In genomic region chr16:50354082-50354481, GRCh38 we compare ENCODE assay signal across 22 cellular contexts. TPM values are rescaled to one million over a fixed set of nuclear protein-coding genes. Genes with fewer than 3 reads are reported as not detected.
A peak's percentile ranks its signal among the peaks of the same experiment; 100 is the strongest.
DNase-seq lines count a peak whose midpoint lies in the region; ATAC-seq and TF ChIP-seq lines count a peak whose summit lies in the region.
"Had no signal": no experiment of that assay in that cellular context is flagged by ENCODE, and none has a peak within 500 bp of the region (broad histone marks: within the 10 kb centered on the region; RNA-seq: fewer than 3 reads in every experiment).

No MANE protein-coding gene starts in this region.

- H3K4me1 Mint-ChIP-seq in immature natural killer cell, result peaks cover 24 to 27% of the 10 kb centered on the region in 2 donors

- H3K4me3 ChIP-seq in GM23248 (no peak overlapping the region), upper lobe of right lung (no peak overlapping the region), stomach (no peak overlapping the region)
- H3K4me3 ChIP-seq: BLaER1 treated with 17β-estradiol and CSF1 and Interleukin-3, amounts not matched to agents 10 nM and 100 nM; SJCRH30 had no signal

- H3K36me3 Mint-ChIP-seq in immature natural killer cell, result peaks cover 12 to 25% (median 13%) of the 10 kb centered on the region in 3 donors

- TF ChIP-seq CTCF in upper lobe of right lung (IDR thresholded peaks at IDR 0.05), result no peak
- TF ChIP-seq CTCF in stomach (IDR thresholded peaks at IDR 0.05), result no peak

- DNase-seq in GM23248 (peak; percentile 27), immature natural killer cell (no peak), sciatic nerve (ENCODE audit: low spot score) (no peak), upper lobe of right lung (no peak), stomach (no peak), NCI-H226 (no peak)
- no peak for DNase-seq in stimulated activated CD4-positive, alpha-beta T cell treated with anti-CD3 and anti-CD28 coated beads, Interleukin-1b, Interleukin-23, amount 100 ng/mL, for 48 hours
- DNase-seq: COR-L47, DMS79, EL, GDM1, NCI-H1092, NCI-H187, NCI-H2081 treated with DMSO at 0.1 percent for 48 hours, NCI-H2171, NCI-H774, PC-3 had no signal

- no peaks in the 10 kb centered on the region for H3K9me2 ChIP-seq in GM23248 (ENCODE audit: insufficient read depth)

- no peak overlapping the region for H2AFZ ChIP-seq in GM23248

- H3K9ac ChIP-seq in GM23248, result 0 out of 2 replicates have a peak overlapping the region, but pooled peaks have one; percentile 2
- H3K9ac ChIP-seq: BLaER1 treated with 17β-estradiol and CSF1 and Interleukin-3, amounts not matched to agents 10 nM and 100 nM had no signal

- H3F3A ChIP-seq in GM23248 (ENCODE audit: insufficient read depth), result no peaks in the 10 kb centered on the region; the same call in none of the 2 replicates

- H3K27ac ChIP-seq in GM23248, result no peak overlapping the region
- H3K27ac ChIP-seq in upper lobe of right lung, result peak overlapping the region; percentile 75
- no peak overlapping the region for H3K27ac ChIP-seq in stomach
- H3K27ac ChIP-seq: BLaER1 treated with 17β-estradiol and CSF1 and Interleukin-3, amounts not matched to agents 10 nM and 100 nM; SJCRH30 had no signal

- H3K27ac Mint-ChIP-seq in immature natural killer cell, result peak overlapping the region in 5 of 6 donors; percentile 57 to 92 (median 81)

- 60 to 65% methylated on average over 1 of the region's 1 CpG for WGBS in GM23248 (ENCODE audit: low coverage in 1 of 2, low lambda C conversion rate in 2 of 2, missing lambda C conversion rate in 2 of 2), 2 experiments
- 29 to 53% (median 41%) methylated on average over 1 of the region's 1 CpG for WGBS in stomach, 5 donors

- peaks cover 0 to 3% (median 0%) of the 10 kb centered on the region in 3 donors for H3K27me3 Mint-ChIP-seq in immature natural killer cell (ENCODE audit: low read depth in 3 of 3)
- H3K27me3 Mint-ChIP-seq: CD4-positive, alpha-beta memory T cell had no signal

- no peak overlapping the region for H3K4me3 Mint-ChIP-seq in immature natural killer cell
- H3K4me3 Mint-ChIP-seq: CD4-positive, alpha-beta memory T cell had no signal

- H4K20me1 ChIP-seq in GM23248 (ENCODE audit: insufficient read depth), result no peaks in the 10 kb centered on the region

- peaks cover 0 to 2% (median 0%) of the 10 kb centered on the region in 6 donors for H3K9me3 Mint-ChIP-seq in immature natural killer cell

- H3K9me3 ChIP-seq in GM23248 (ENCODE audit: low read depth), result no peaks in the 10 kb centered on the region
- no peaks in the 10 kb centered on the region for H3K9me3 ChIP-seq in upper lobe of right lung
- H3K9me3 ChIP-seq in stomach, result no peaks in the 10 kb centered on the region
- H3K9me3 ChIP-seq: SJCRH30 had no signal

- in situ Hi-C loops in GM23248 (cut with MboI), result loop anchor here (10.0 kb wide), 2 partner anchors 139 to 329 kb away; partner anchors contain the start of gene CNEP1R1

- H3K36me3 ChIP-seq in GM23248 (ENCODE audit: low read depth), result peaks cover 48% of the 10 kb centered on the region
- peaks cover 54% of the 10 kb centered on the region for H3K36me3 ChIP-seq in upper lobe of right lung
- H3K36me3 ChIP-seq in stomach, result peaks cover 21 to 70% (median 64%) of the 10 kb centered on the region in 4 donors

- H3K4me2 ChIP-seq in GM23248 (ENCODE audit: unreplicated experiment), result no peak overlapping the region
- H3K4me2 ChIP-seq: BLaER1 treated with 17β-estradiol and CSF1 and Interleukin-3, amounts not matched to agents 10 nM and 100 nM had no signal

- H3K79me2 ChIP-seq in GM23248 (ENCODE audit: insufficient read depth), result peaks cover 49% of the 10 kb centered on the region

- TF ChIP-seq POLR2A in stomach (IDR thresholded peaks at IDR 0.05), result no peak

- no peak for TF ChIP-seq EP300 in stomach (IDR thresholded peaks at IDR 0.05)

- intact Hi-C loops in sciatic nerve (cut with DNase I) (no loop called here), upper lobe of right lung (cut with DNase I) (no loop called here), stomach (cut with DNase I; ENCODE audit: low total_unique reads) (loop anchor here (10.0 kb wide), 1 partner anchor 139 kb away; no protein-coding TSS in a partner anchor)

- H3K27me3 ChIP-seq in GM23248 (replicated peaks; ENCODE audit: insufficient read depth), result no peaks in the 10 kb centered on the region
- H3K27me3 ChIP-seq in upper lobe of right lung, result no peaks in the 10 kb centered on the region
- no peaks in the 10 kb centered on the region for H3K27me3 ChIP-seq in stomach
- H3K27me3 ChIP-seq: BLaER1 treated with 17β-estradiol and CSF1 and Interleukin-3, amounts not matched to agents 10 nM and 100 nM; SJCRH30 had no signal

- ATAC-seq in sciatic nerve (peak; percentile 59), upper lobe of right lung (no peak)
- ATAC-seq: HCT116, PC-3, SK-N-SH treated with all-trans-retinoic acid at 6 μM for 48 hours had no signal

- no peaks in the 10 kb centered on the region for H3K4me1 ChIP-seq in GM23248 (ENCODE audit: insufficient read depth)
- peaks cover 5% of the 10 kb centered on the region for H3K4me1 ChIP-seq in upper lobe of right lung
- peaks cover 0 to 25% (median 9%) of the 10 kb centered on the region in 4 donors for H3K4me1 ChIP-seq in stomach
- H3K4me1 ChIP-seq: BLaER1 treated with 17β-estradiol and CSF1 and Interleukin-3, amounts not matched to agents 10 nM and 100 nM; SJCRH30 had no signal

RNA-seq across cellular contexts. Expression of gene BRD7, which starts 14.7 kb away (rescaled TPM):
- 34.5 and 35.8 TPM in 2 replicates for total RNA-seq in GM23248 (2014; rRNA removed; shearing (Covaris generic))
- polyA plus RNA-seq in GM23248 (2016; fragmentation: Nextera tagmentation; extraction: Ambion mirVana), result 20.3 and 31.1 TPM in 2 replicates
- polyA plus RNA-seq in immature natural killer cell, result 10 to 100 TPM; 15.7 to 42.7 (median 39.8) TPM
- 73.5 TPM for total RNA-seq in sciatic nerve
- total RNA-seq in upper lobe of right lung, result 62.9 TPM
- 10 to 100 TPM in 4 of 5 donors, 1 to 10 TPM in 1; 9.3 to 71.8 (median 25.0) TPM for total RNA-seq in stomach
- 10 to 100 TPM; 35.0 to 65.8 (median 52.3) TPM for polyA plus RNA-seq in stomach
